Comparison of ENCODE assay signal across 21 cellular contexts in the genomic region with DNA sequence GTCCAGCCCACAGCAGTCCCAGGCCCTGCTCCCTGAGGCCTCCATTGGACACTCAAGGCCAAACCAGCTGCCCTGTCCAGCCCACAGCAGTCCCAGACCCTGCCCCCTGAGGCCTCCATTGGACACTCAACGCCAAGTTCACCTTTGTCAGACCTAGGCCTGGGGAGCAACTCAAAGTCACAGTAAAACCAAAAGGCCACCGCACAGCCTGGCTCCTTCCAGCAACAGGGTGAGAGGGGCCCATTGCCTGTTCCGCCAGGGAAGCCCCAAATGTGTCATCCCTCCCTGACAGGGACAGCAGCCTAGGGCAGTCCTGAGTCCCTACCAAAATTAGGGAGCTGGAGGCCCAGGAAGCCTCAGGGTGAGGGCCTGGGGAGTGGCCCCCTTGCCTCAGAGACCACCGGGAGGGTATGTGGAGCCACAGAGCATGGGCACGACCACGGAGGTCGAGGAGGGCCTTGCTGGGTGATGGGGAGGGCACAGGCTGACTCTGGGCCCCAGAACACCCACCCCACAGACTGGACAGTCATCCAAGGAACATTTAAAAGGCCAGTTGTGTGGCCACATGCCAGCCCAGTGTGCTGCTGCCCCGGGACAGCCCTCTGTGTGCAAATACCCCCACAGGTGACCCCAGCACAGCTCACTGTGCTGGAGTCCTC.
"Had no signal": no experiment of that assay in that cellular context is flagged by ENCODE, and none has a peak within 500 bp of the region (broad histone marks: within the 10 kb centered on the region; RNA-seq: fewer than 3 reads in every experiment).

No MANE protein-coding gene starts in this region.

- H3K27me3 ChIP-seq: gastrocnemius medialis, vagina had no signal

- H3K36me3 ChIP-seq: esophagus squamous epithelium, gastrocnemius medialis, vagina had no signal

- H3K4me1 ChIP-seq: esophagus squamous epithelium, gastrocnemius medialis, vagina had no signal

- H3K4me1 Mint-ChIP-seq: activated T-helper 17 cell treated with anti-CD3 and anti-CD28 coated beads, Interleukin-2, amount 50 U/mL, for 72 hours; endodermal cell; memory B cell; nephron; stimulated activated naive CD8-positive, alpha-beta T cell treated with anti-CD3 and anti-CD28 coated beads, Interleukin-15, amount 100 ng/mL, for 72 hours had no signal

- H3K36me3 Mint-ChIP-seq: activated naive CD8-positive, alpha-beta T cell; memory B cell had no signal

- H3K27ac Mint-ChIP-seq: activated naive CD8-positive, alpha-beta T cell; activated T-cell treated with anti-CD3 and anti-CD28 coated beads, Interleukin-2, amount 50 U/mL, for 24 hours; activated T-helper 17 cell treated with anti-CD3 and anti-CD28 coated beads, Interleukin-2, amount 50 U/mL, for 72 hours; endodermal cell; memory B cell; nephron; stimulated activated naive CD8-positive, alpha-beta T cell treated with anti-CD3 and anti-CD28 coated beads, Interleukin-15, amount 100 ng/mL, for 72 hours; T-helper 2 cell treated with Interferon-gamma antibody and Interleukin-4, amounts not matched to agents 5 μg/mL and 100 μg/mL, for 36 hours had no signal

- H3K4me3 Mint-ChIP-seq: activated naive CD8-positive, alpha-beta T cell; activated T-cell treated with anti-CD3 and anti-CD28 coated beads, Interleukin-2, amount 50 U/mL, for 24 hours; activated T-helper 17 cell treated with anti-CD3 and anti-CD28 coated beads, Interleukin-2, amount 50 U/mL, for 72 hours; endodermal cell; memory B cell; nephron; stimulated activated naive CD8-positive, alpha-beta T cell treated with anti-CD3 and anti-CD28 coated beads, Interleukin-15, amount 100 ng/mL, for 72 hours; T-helper 2 cell treated with Interferon-gamma antibody and Interleukin-4, amounts not matched to agents 5 μg/mL and 100 μg/mL, for 36 hours had no signal

- H3K9me3 Mint-ChIP-seq: activated T-helper 17 cell treated with anti-CD3 and anti-CD28 coated beads, Interleukin-2, amount 50 U/mL, for 72 hours; endodermal cell; memory B cell; stimulated activated naive CD8-positive, alpha-beta T cell treated with anti-CD3 and anti-CD28 coated beads, Interleukin-15, amount 100 ng/mL, for 72 hours had no signal

- ATAC-seq: activated T-helper 17 cell treated with anti-CD3 and anti-CD28 coated beads, Interleukin-2, amount 50 U/mL, for 72 hours; gastrocnemius medialis; left ventricle myocardium superior; stimulated activated naive CD8-positive, alpha-beta T cell treated with anti-CD3 and anti-CD28 coated beads, Interleukin-15, amount 100 ng/mL, for 72 hours had no signal

- DNase-seq: activated CD4-positive, alpha-beta T cell treated with anti-CD3 and anti-CD28 coated beads for 1 hour; activated T-cell treated with anti-CD3 and anti-CD28 coated beads, Interleukin-2, amount 50 U/mL, for 24 hours; amniotic stem cell; cerebellar nuclear complex; cortex of kidney; endodermal cell; esophagus squamous epithelium; gastrocnemius medialis; hippocampal formation; nucleus accumbens; stimulated activated CD4-positive, alpha-beta T cell treated with anti-CD3 and anti-CD28 coated beads, Interleukin-1b, Interleukin-23, amount 100 ng/mL, for 48 hours; stimulated activated naive CD8-positive, alpha-beta T cell treated with anti-CD3 and anti-CD28 coated beads, Interleukin-15, amount 100 ng/mL, for 72 hours; trophoblast cell had no signal

- H3K9me3 ChIP-seq: esophagus squamous epithelium, gastrocnemius medialis, vagina had no signal

- H3K27ac ChIP-seq: esophagus squamous epithelium, gastrocnemius medialis, vagina, VCaP had no signal

- H3K4me3 ChIP-seq: esophagus squamous epithelium, gastrocnemius medialis, vagina had no signal
